ENCODE assay signal across 26 cellular contexts in the genomic region with DNA sequence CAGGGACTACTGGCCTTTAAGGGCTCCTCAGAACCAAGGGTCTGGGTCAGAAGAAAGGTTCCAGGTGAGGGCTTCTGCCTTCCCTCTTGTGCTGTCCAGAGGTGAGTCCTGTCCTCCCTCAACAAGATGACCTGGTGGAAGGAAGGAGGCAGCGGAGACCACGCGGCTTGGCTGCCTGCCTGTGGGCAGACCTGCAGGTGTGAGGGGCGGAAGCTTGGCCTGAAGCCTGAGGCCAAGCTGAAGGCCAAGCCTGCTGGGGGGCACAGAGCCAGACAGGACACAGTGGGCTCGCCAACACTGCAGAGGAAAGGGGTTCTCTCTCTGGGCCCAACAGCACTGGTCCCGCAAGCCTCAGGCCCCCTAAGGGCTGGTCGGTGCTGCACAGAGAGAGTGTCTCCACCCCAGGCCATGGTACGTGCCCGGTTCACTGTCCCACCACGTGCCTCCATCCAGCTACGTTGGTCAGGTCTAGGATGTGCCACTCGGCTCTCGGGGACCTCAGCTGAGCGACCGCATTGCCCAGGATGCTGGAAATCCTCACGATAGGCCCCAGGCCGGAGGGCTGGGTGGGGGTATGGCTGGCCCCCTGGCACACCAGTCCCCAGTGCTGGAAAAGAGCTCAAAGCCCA.
"Had no signal": no experiment of that assay in that cellular context is flagged by ENCODE, and none has a peak within 500 bp of the region (broad histone marks: within the 10 kb centered on the region; RNA-seq: fewer than 3 reads in every experiment).

No MANE protein-coding gene starts in this region.

- H3K9me3 Mint-ChIP-seq: activated T-cell treated with anti-CD3 and anti-CD28 coated beads, Interleukin-2, amount 50 U/mL, for 72 hours; immature natural killer cell; nephron; stimulated activated naive CD8-positive, alpha-beta T cell treated with anti-CD3 and anti-CD28 coated beads, Interleukin-15, Interleukin-2, amounts not matched to agents 100 ng/mL and 50 ng/mL, for 24 hours had no signal

- H3K9me3 ChIP-seq: gastroesophageal sphincter, mucosa of descending colon, psoas muscle, upper lobe of left lung had no signal

- H3K36me3 ChIP-seq: cardiac muscle cell, gastroesophageal sphincter, upper lobe of left lung had no signal

- H3K4me1 ChIP-seq: gastroesophageal sphincter, parathyroid adenoma, psoas muscle, upper lobe of left lung had no signal

- H3K4me3 Mint-ChIP-seq: activated naive CD8-positive, alpha-beta T cell; activated T-cell treated with anti-CD3 and anti-CD28 coated beads, Interleukin-2, amount 50 U/mL, for 72 hours; immature natural killer cell; nephron; stimulated activated naive CD8-positive, alpha-beta T cell treated with anti-CD3 and anti-CD28 coated beads, Interleukin-15, Interleukin-2, amounts not matched to agents 100 ng/mL and 50 ng/mL, for 24 hours had no signal

- H3K9ac ChIP-seq: parathyroid adenoma had no signal

- H2AFZ ChIP-seq: parathyroid adenoma had no signal

- H3K4me1 Mint-ChIP-seq: immature natural killer cell had no signal

- H3K4me3 ChIP-seq: cardiac muscle cell, coronary artery, dorsolateral prefrontal cortex, gastroesophageal sphincter, mucosa of descending colon, psoas muscle, smooth muscle cell, upper lobe of left lung had no signal

- DNase-seq: activated CD4-positive, alpha-beta T cell treated with anti-CD3 and anti-CD28 coated beads for 4 hours; activated CD4-positive, alpha-beta T cell treated with anti-CD3 and anti-CD28 coated beads, Interleukin-2, amount 50 U/mL, for 4 hours; activated CD4-positive, CD25-positive, alpha-beta regulatory T cell; activated naive CD4-positive, alpha-beta T cell treated with Interleukin-2 at 50 U/mL for 16 hours; activated T-cell treated with anti-CD3 and anti-CD28 coated beads for 4 hours; activated T-cell treated with anti-CD3 and anti-CD28 coated beads, Interleukin-2, amount 50 U/mL, for 72 hours; anterior cingulate cortex; dorsolateral prefrontal cortex; effector memory CD4-positive, alpha-beta T cell; erythroblast; hypothalamus; immature natural killer cell; mucosa of descending colon; psoas muscle; stimulated activated CD4-positive, alpha-beta T cell treated with anti-CD3 and anti-CD28 coated beads, Interleukin-15, amount 100 ng/mL, for 24 hours; stimulated activated CD4-positive, alpha-beta T cell treated with anti-CD3 and anti-CD28 coated beads, Interleukin-2, amount 100 ng/mL, for 24 hours had no signal

- H3K27ac Mint-ChIP-seq: activated naive CD8-positive, alpha-beta T cell; activated T-cell treated with anti-CD3 and anti-CD28 coated beads, Interleukin-2, amount 50 U/mL, for 72 hours; immature natural killer cell; nephron; stimulated activated naive CD8-positive, alpha-beta T cell treated with anti-CD3 and anti-CD28 coated beads, Interleukin-15, Interleukin-2, amounts not matched to agents 100 ng/mL and 50 ng/mL, for 24 hours had no signal

- H3K4me2 ChIP-seq: smooth muscle cell had no signal

- H3K27me3 ChIP-seq: cardiac muscle cell, dorsolateral prefrontal cortex, gastroesophageal sphincter, upper lobe of left lung had no signal

- H3K36me3 Mint-ChIP-seq: activated naive CD8-positive, alpha-beta T cell; immature natural killer cell had no signal

- ATAC-seq: activated T-cell treated with anti-CD3 and anti-CD28 coated beads, Interleukin-2, amount 50 U/mL, for 72 hours; gastroesophageal sphincter; left lobe of liver; mucosa of descending colon; psoas muscle had no signal

- H3K79me2 ChIP-seq: parathyroid adenoma had no signal

- H3K27me3 Mint-ChIP-seq: stimulated activated naive CD8-positive, alpha-beta T cell treated with anti-CD3 and anti-CD28 coated beads, Interleukin-15, Interleukin-2, amounts not matched to agents 100 ng/mL and 50 ng/mL, for 24 hours had no signal

- H3K27ac ChIP-seq: cardiac muscle cell, coronary artery, dorsolateral prefrontal cortex, gastroesophageal sphincter, parathyroid adenoma, psoas muscle, upper lobe of left lung had no signal
